In the genomic region with DNA sequence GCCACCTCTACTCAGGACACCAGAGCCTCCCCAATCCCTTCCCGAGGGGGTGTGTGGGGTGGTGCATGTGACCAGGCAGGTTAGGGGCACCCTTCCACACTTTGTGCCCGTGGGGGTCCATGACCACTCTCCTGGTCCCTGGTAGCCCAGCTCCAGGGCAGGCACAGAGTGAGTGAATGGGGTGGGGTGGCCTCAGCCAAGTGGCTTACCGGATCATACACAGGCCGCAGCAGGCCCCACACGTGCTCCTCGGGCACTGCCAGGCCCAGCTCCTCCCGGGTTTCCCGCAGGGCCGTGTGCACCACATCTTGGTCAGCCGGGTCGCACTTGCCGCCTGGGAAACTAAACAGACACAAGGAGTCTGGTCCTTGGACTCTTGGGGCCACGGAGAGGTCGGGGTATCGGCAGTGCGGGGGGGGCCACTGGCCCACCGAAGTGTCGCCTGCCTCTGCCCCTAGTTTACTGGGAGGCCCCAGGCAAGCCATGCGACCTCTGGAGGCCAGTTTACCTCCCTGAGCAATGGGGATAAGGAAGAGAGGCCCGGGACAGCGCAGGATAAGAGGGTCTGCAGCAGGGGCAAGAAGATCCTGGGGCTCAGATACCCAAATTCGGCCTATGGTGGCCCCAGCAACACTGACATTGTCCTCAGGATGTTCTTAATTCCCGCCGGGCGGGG, we compare ENCODE assay signal across 1 cellular context.
TF ChIP-seq lines count a peak whose summit lies in the region.

No MANE protein-coding gene starts in this region.

TF ChIP-seq in A549, 52 proteins besides CTCF, POLR2A, EP300 and RAD21 (continued from another document):
- TF ChIP-seq, protein P1, sequence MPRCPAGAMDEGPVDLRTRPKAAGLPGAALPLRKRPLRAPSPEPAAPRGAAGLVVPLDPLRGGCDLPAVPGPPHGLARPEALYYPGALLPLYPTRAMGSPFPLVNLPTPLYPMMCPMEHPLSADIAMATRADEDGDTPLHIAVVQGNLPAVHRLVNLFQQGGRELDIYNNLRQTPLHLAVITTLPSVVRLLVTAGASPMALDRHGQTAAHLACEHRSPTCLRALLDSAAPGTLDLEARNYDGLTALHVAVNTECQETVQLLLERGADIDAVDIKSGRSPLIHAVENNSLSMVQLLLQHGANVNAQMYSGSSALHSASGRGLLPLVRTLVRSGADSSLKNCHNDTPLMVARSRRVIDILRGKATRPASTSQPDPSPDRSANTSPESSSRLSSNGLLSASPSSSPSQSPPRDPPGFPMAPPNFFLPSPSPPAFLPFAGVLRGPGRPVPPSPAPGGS (IDR thresholded peaks at IDR 0.05): no peak
- TF ChIP-seq CBX8 (IDR thresholded peaks at IDR 0.05) (no peak), BHLHE40 (IDR thresholded peaks at IDR 0.05; ENCODE audit: low read depth, low read length) (no peak), MAFK (IDR thresholded peaks at IDR 0.05; ENCODE audit: partially characterized antibody) (no peak), ESRRA (IDR thresholded peaks at IDR 0.05; ENCODE audit: borderline replicate concordance, low read length) (no peak), MYC (IDR thresholded peaks at IDR 0.05; ENCODE audit: borderline replicate concordance, low read length) (no peak)
- TF ChIP-seq, protein P2, sequence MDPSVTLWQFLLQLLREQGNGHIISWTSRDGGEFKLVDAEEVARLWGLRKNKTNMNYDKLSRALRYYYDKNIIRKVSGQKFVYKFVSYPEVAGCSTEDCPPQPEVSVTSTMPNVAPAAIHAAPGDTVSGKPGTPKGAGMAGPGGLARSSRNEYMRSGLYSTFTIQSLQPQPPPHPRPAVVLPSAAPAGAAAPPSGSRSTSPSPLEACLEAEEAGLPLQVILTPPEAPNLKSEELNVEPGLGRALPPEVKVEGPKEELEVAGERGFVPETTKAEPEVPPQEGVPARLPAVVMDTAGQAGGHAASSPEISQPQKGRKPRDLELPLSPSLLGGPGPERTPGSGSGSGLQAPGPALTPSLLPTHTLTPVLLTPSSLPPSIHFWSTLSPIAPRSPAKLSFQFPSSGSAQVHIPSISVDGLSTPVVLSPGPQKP (IDR thresholded peaks at IDR 0.05; ENCODE audit: low read depth, low read length): no peak
